In the genomic region with DNA sequence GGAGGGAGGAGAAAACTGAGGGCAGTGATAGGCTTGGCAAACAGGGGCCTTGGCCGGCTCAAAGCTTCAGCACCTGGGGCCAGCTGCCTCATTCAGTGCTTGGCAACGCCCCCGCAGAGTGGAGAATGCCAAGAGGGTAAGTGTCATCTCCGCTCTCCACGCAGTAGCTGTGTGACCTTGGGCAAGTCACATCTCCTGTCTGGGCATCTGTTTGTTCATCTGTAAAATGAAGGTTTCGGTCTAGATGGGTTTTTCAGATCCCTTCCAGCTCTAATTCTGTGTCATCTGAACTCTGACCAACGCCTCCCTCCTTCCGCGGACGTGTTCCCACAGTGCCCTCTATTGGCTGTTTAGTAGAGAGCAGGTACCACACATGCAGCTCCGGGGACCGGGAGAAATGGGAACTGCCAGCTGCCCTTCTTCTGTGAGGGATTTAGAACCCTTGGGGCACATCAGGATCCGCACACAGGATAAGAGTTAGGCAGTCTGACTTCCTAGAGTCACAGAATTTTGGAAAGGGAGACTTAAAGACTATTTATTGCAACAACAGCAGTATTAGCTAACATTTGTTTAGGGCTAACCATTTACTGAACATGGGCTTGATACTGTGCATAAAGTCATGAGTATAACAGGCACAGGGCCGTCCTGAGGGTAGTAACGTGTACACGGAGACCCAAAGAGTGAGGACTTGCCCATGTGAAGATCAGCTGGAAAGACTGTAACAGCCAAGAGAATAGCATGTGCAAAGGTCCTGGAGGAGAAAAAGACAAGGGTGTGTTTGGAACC, we compare ENCODE assay signal across 8 cellular contexts. TPM values are rescaled to one million over a fixed set of nuclear protein-coding genes. Genes with fewer than 3 reads are reported as not detected.
DNase-seq lines count a peak whose midpoint lies in the region; ATAC-seq and TF ChIP-seq lines count a peak whose summit lies in the region.

No MANE protein-coding gene starts in this region.

- POLR2A ChIA-PET in activated CD4-positive, alpha-beta T cell treated with anti-CD3 and anti-CD28 coated beads, Interleukin-2, amount 10 ng/mL, durations not matched to agents 7 days and 5 days (lab: Charles Lee) = no interaction called here

- H3K27me3 ChIP-seq in gastroesophageal sphincter = peaks cover 23% of the 10 kb centered on the region

- no peaks in the 10 kb centered on the region for H3K36me3 ChIP-seq in gastroesophageal sphincter

- no peak overlapping the region for H3K27ac Mint-ChIP-seq in activated CD4-positive, alpha-beta T cell treated with anti-CD3 and anti-CD28 coated beads, Interleukin-2, amount 10 ng/mL, durations not matched to agents 7 days and 5 days

- no peaks in the 10 kb centered on the region for H3K9me3 ChIP-seq in gastroesophageal sphincter

- TF ChIP-seq EP300 in gastroesophageal sphincter (IDR thresholded peaks at IDR 0.05) = no peak

- H3K9me3 Mint-ChIP-seq in activated CD4-positive, alpha-beta T cell treated with anti-CD3 and anti-CD28 coated beads, Interleukin-2, amount 10 ng/mL, durations not matched to agents 7 days and 5 days = no peaks in the 10 kb centered on the region

- TF ChIP-seq CTCF in gastroesophageal sphincter (IDR thresholded peaks at IDR 0.05) = peak in 3 of 4 experiments; percentile 6 to 57 (median 29)

- no peaks in the 10 kb centered on the region for H3K4me1 Mint-ChIP-seq in activated CD4-positive, alpha-beta T cell treated with anti-CD3 and anti-CD28 coated beads, Interleukin-2, amount 10 ng/mL, durations not matched to agents 7 days and 5 days

- WGBS in gastroesophageal sphincter (ENCODE audit: low coverage in 1 of 2), 2 donors = 18 to 34% methylated on average over 6 to 9 of the region's 16 CpGs

- peak; percentile 49 for DNase-seq in activated CD4-positive, alpha-beta T cell treated with anti-CD3 and anti-CD28 coated beads, Interleukin-2, amount 10 ng/mL, durations not matched to agents 7 days and 5 days
- DNase-seq in activated CD4-positive, alpha-beta T cell treated with anti-CD3 and anti-CD28 coated beads for 4 hours = no peak
- DNase-seq in NCI-H460 (ENCODE audit: extremely low read depth, low read depth) (peak; percentile 70), posterior cingulate gyrus (peak in 7 of 10 donors; percentile 13 to 91 (median 36))
- DNase-seq in activated CD8-positive, alpha-beta memory T cell treated with anti-CD3 and anti-CD28 coated beads, Interleukin-2, amount 50 U/mL, for 48 hours = peak; percentile 62

- H3K36me3 Mint-ChIP-seq in activated CD4-positive, alpha-beta T cell treated with anti-CD3 and anti-CD28 coated beads, Interleukin-2, amount 10 ng/mL, durations not matched to agents 7 days and 5 days (ENCODE audit: low read depth) = no peaks in the 10 kb centered on the region

- intact Hi-C loops in posterior cingulate gyrus (cut with DNase I) = no loop called here

- H3K4me3 Mint-ChIP-seq in activated CD4-positive, alpha-beta T cell treated with anti-CD3 and anti-CD28 coated beads, Interleukin-2, amount 10 ng/mL, durations not matched to agents 7 days and 5 days = no peak overlapping the region

- no peak overlapping the region for H3K4me3 ChIP-seq in gastroesophageal sphincter

- no peak overlapping the region for H3K27ac ChIP-seq in gastroesophageal sphincter

- no peaks in the 10 kb centered on the region for H3K4me1 ChIP-seq in gastroesophageal sphincter

- no peak for TF ChIP-seq POLR2A in gastroesophageal sphincter (IDR thresholded peaks at IDR 0.05)

- no peaks in the 10 kb centered on the region for H3K27me3 Mint-ChIP-seq in activated CD4-positive, alpha-beta T cell treated with anti-CD3 and anti-CD28 coated beads, Interleukin-2, amount 10 ng/mL, durations not matched to agents 7 days and 5 days

- CTCF ChIA-PET in activated CD4-positive, alpha-beta T cell treated with anti-CD3 and anti-CD28 coated beads, Interleukin-2, amount 10 ng/mL, durations not matched to agents 7 days and 5 days (lab: Charles Lee) = interaction anchor here (0.6 to 2.0 kb wide), 6 partner anchors 9 to 393 kb away, joined by 3 to 15 read pairs (median 3); no protein-coding TSS in a partner anchor

- ATAC-seq in HG02970 (IDR thresholded peaks at IDR 0.05; ENCODE audit: low FRiP score, unreplicated experiment) (peak; percentile 72), gastroesophageal sphincter (no peak), HG03108 (IDR thresholded peaks at IDR 0.05; ENCODE audit: unreplicated experiment) (no peak)

RNA-seq across cellular contexts. Expression of a gene that starts 26.8 kb away (rescaled TPM):
- not detected for total RNA-seq in activated CD4-positive, alpha-beta T cell treated with anti-CD3 and anti-CD28 coated beads, Interleukin-2, amount 10 ng/mL, durations not matched to agents 7 days and 5 days
- total RNA-seq in NCI-H460 (2014; rRNA removed; shearing (Covaris generic)) = not detected in 2 replicates
- not detected in 2 replicates for polyA plus RNA-seq in NCI-H460 (2014; cell fraction: nucleus; rRNA removed)
- under 1 TPM in 1 of 4 donors, not detected in 3; 0.10 TPM for total RNA-seq in gastroesophageal sphincter

RNA-seq across cellular contexts. Expression of a gene that starts 52.0 kb away (rescaled TPM):
- total RNA-seq in activated CD4-positive, alpha-beta T cell treated with anti-CD3 and anti-CD28 coated beads, Interleukin-2, amount 10 ng/mL, durations not matched to agents 7 days and 5 days = not detected
- total RNA-seq in NCI-H460 (2014; rRNA removed; shearing (Covaris generic)) = not detected in 2 replicates
- polyA plus RNA-seq in NCI-H460 (2014; cell fraction: nucleus; rRNA removed) = not detected in 2 replicates
- total RNA-seq in gastroesophageal sphincter = not detected

Comparison
In these comparisons a context has a peak if more than half of its experiments do, and no peak if none do; other contexts are left out.
1. DNase-seq: peak in activated CD4-positive, alpha-beta T cell treated with anti-CD3 and anti-CD28 coated beads, Interleukin-2, amount 10 ng/mL, durations not matched to agents 7 days and 5 days (single experiment), NCI-H460 (single experiment), activated CD8-positive, alpha-beta memory T cell treated with anti-CD3 and anti-CD28 coated beads, Interleukin-2, amount 50 U/mL, for 48 hours (single experiment) and posterior cingulate gyrus (7 of 10); none in activated CD4-positive, alpha-beta T cell treated with anti-CD3 and anti-CD28 coated beads for 4 hours (0 of 2).